In the genomic region with DNA sequence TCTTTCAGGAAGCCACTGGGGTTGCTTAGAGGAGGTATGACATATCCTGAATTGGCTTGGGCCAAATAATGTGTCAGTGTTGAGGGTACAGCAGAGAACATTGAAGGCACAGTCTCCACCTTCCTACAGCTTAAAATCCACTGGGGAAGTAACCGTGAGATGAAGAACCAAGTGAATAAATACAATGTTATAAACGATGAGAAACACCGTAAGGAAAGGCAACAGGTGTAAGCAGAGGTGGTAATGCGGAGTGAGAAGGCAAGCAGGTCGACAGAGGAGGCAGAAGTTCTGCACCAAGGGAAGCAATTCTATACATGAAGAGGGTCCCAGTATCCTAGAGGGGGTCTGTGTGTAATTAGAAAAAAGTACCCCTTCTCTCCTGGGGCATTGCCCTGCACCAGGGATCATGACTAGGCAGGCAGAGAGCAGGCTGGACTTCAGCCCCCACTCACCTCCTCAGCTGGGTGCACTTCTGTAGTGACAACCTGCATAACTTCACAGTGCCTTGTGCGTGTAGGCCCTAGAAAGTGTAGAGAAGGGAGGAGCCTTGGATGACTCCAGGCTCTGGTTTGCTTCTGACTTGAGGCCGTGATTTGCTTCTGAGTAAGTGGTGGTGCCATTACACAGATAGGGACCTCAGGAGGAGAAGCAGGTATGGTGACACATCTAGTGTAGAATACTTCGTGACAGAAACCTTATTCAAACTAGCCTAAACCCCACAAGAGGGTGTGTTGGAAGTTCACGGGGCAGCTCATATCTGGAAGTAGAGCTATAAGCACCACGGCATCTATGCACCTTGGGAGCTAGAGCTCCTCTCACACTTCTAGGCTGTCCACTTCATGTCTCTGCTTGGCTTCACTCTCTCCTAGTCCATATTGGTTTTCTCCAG, we compare ENCODE assay signal across 16 cellular contexts. TPM values are rescaled to one million over a fixed set of nuclear protein-coding genes. Genes with fewer than 3 reads are reported as not detected.
DNase-seq lines count a peak whose midpoint lies in the region; ATAC-seq and TF ChIP-seq lines count a peak whose summit lies in the region.
"Had no signal": no experiment of that assay in that cellular context is flagged by ENCODE, and none has a peak within 500 bp of the region (broad histone marks: within the 10 kb centered on the region; RNA-seq: fewer than 3 reads in every experiment).

No MANE protein-coding gene starts in this region.

- H3K9me3 Mint-ChIP-seq in activated T-cell treated with anti-CD3 and anti-CD28 coated beads, Interleukin-2, amount 50 U/mL, for 24 hours, result no peaks in the 10 kb centered on the region
- no peaks in the 10 kb centered on the region for H3K9me3 Mint-ChIP-seq in activated T-cell treated with anti-CD3 and anti-CD28 coated beads, Interleukin-2, amount 50 U/mL, for 4 hours
- H3K9me3 Mint-ChIP-seq in stimulated activated naive CD8-positive, alpha-beta T cell treated with anti-CD3 and anti-CD28 coated beads, Interleukin-15, amount 100 ng/mL, for 72 hours, result no peaks in the 10 kb centered on the region
- H3K9me3 Mint-ChIP-seq: CD4-positive, alpha-beta T cell; H9 had no signal

- H4K20me1 ChIP-seq in osteoblast (ENCODE audit: insufficient read depth, low read length), result no peaks in the 10 kb centered on the region

- no peaks in the 10 kb centered on the region for H3K36me3 ChIP-seq in osteoblast (ENCODE audit: insufficient read depth, low read length)

- H3K4me1 Mint-ChIP-seq in activated T-cell treated with anti-CD3 and anti-CD28 coated beads, Interleukin-2, amount 50 U/mL, for 24 hours (ENCODE audit: low read depth), result no peaks in the 10 kb centered on the region
- no peaks in the 10 kb centered on the region for H3K4me1 Mint-ChIP-seq in activated T-cell treated with anti-CD3 and anti-CD28 coated beads, Interleukin-2, amount 50 U/mL, for 4 hours (ENCODE audit: low read depth)
- H3K4me1 Mint-ChIP-seq in stimulated activated naive CD8-positive, alpha-beta T cell treated with anti-CD3 and anti-CD28 coated beads, Interleukin-15, amount 100 ng/mL, for 72 hours, result no peaks in the 10 kb centered on the region

- H3K27me3 Mint-ChIP-seq in activated T-cell treated with anti-CD3 and anti-CD28 coated beads, Interleukin-2, amount 50 U/mL, for 24 hours, result peaks cover 71% of the 10 kb centered on the region
- H3K27me3 Mint-ChIP-seq in activated T-cell treated with anti-CD3 and anti-CD28 coated beads, Interleukin-2, amount 50 U/mL, for 4 hours (ENCODE audit: low read depth), result peaks cover 43% of the 10 kb centered on the region
- H3K27me3 Mint-ChIP-seq in stimulated activated naive CD8-positive, alpha-beta T cell treated with anti-CD3 and anti-CD28 coated beads, Interleukin-15, amount 100 ng/mL, for 72 hours, result peaks cover 67% of the 10 kb centered on the region

- no peak overlapping the region for H3K4me3 ChIP-seq in osteoblast (ENCODE audit: insufficient read depth, low read length)
- H3K4me3 ChIP-seq: A549 had no signal

- no peak overlapping the region for H3K4me2 ChIP-seq in osteoblast (ENCODE audit: insufficient read depth, low read length)
- H3K4me2 ChIP-seq: A549 had no signal

- H3K36me3 Mint-ChIP-seq in activated T-cell treated with anti-CD3 and anti-CD28 coated beads, Interleukin-2, amount 50 U/mL, for 24 hours (ENCODE audit: low read depth), result no peaks in the 10 kb centered on the region
- no peaks in the 10 kb centered on the region for H3K36me3 Mint-ChIP-seq in activated T-cell treated with anti-CD3 and anti-CD28 coated beads, Interleukin-2, amount 50 U/mL, for 4 hours (ENCODE audit: insufficient read depth)

- H3K4me1 ChIP-seq in osteoblast (ENCODE audit: insufficient read depth, low read length), result no peaks in the 10 kb centered on the region
- H3K4me1 ChIP-seq: Caco-2 had no signal

- no peak overlapping the region for H3K27ac ChIP-seq in osteoblast (ENCODE audit: low read depth, low read length)
- H3K27ac ChIP-seq: 22Rv1, A549, C4-2B had no signal

- no peak overlapping the region for H3K27ac Mint-ChIP-seq in activated T-cell treated with anti-CD3 and anti-CD28 coated beads, Interleukin-2, amount 50 U/mL, for 24 hours
- H3K27ac Mint-ChIP-seq in stimulated activated naive CD8-positive, alpha-beta T cell treated with anti-CD3 and anti-CD28 coated beads, Interleukin-15, amount 100 ng/mL, for 72 hours, result no peak overlapping the region
- H3K27ac Mint-ChIP-seq: CD4-positive, alpha-beta T cell; H9 had no signal

- H2AFZ ChIP-seq in osteoblast (ENCODE audit: low read length), result no peak overlapping the region

- H3K4me3 Mint-ChIP-seq in activated T-cell treated with anti-CD3 and anti-CD28 coated beads, Interleukin-2, amount 50 U/mL, for 24 hours, result no peak overlapping the region
- H3K4me3 Mint-ChIP-seq in activated T-cell treated with anti-CD3 and anti-CD28 coated beads, Interleukin-2, amount 50 U/mL, for 4 hours, result no peak overlapping the region
- no peak overlapping the region for H3K4me3 Mint-ChIP-seq in stimulated activated naive CD8-positive, alpha-beta T cell treated with anti-CD3 and anti-CD28 coated beads, Interleukin-15, amount 100 ng/mL, for 72 hours
- H3K4me3 Mint-ChIP-seq: CD4-positive, alpha-beta T cell; H9 had no signal

- peaks cover 77% of the 10 kb centered on the region for H3K27me3 ChIP-seq in osteoblast (ENCODE audit: insufficient read depth, low read length)

- H3K79me2 ChIP-seq in osteoblast (ENCODE audit: insufficient read depth, low read length), result no peaks in the 10 kb centered on the region

- no peak for TF ChIP-seq CTCF in osteoblast (IDR thresholded peaks at IDR 0.05; ENCODE audit: extremely low read depth, low read depth, low read length)

- H3K9me3 ChIP-seq in osteoblast (ENCODE audit: low read depth, low read length), result no peaks in the 10 kb centered on the region
- H3K9me3 ChIP-seq: A549, Caco-2 had no signal

- peak; percentile 6 for DNase-seq in activated T-cell treated with anti-CD3 and anti-CD28 coated beads, Interleukin-2, amount 50 U/mL, for 24 hours
- DNase-seq in activated T-cell treated with anti-CD3 and anti-CD28 coated beads, Interleukin-2, amount 50 U/mL, for 4 hours, result no peak
- no peak for DNase-seq in stimulated activated naive CD8-positive, alpha-beta T cell treated with anti-CD3 and anti-CD28 coated beads, Interleukin-15, amount 100 ng/mL, for 72 hours
- no peak for DNase-seq in stimulated activated naive CD8-positive, alpha-beta T cell treated with anti-CD3 and anti-CD28 coated beads, Interleukin-15, Interleukin-2, amounts not matched to agents 100 U/mL and 50 U/mL, for 24 hours
- peak; percentile 37 for DNase-seq in osteoblast (ENCODE audit: insufficient read length, low spot score, missing footprints)
- DNase-seq in HPDE6-E6E7 (ENCODE audit: extremely low spot score), result no peak
- DNase-seq: AML-193; Caco-2; CD4-positive, alpha-beta T cell; H9 had no signal

- no peak for ATAC-seq in activated T-cell treated with anti-CD3 and anti-CD28 coated beads, Interleukin-2, amount 50 U/mL, for 4 hours
- peak; percentile 10 for ATAC-seq in stimulated activated naive CD8-positive, alpha-beta T cell treated with anti-CD3 and anti-CD28 coated beads, Interleukin-15, amount 100 ng/mL, for 72 hours
- no peak for ATAC-seq in stimulated activated naive CD8-positive, alpha-beta T cell treated with anti-CD3 and anti-CD28 coated beads, Interleukin-15, Interleukin-2, amounts not matched to agents 100 U/mL and 50 U/mL, for 24 hours
- no peak for ATAC-seq in GM19395 (IDR thresholded peaks at IDR 0.05; ENCODE audit: unreplicated experiment)
- ATAC-seq: A549 had no signal

RNA-seq across cellular contexts. Expression of gene MYOD1, which starts 4.9 kb away (rescaled TPM):
- not detected for total RNA-seq in activated T-cell treated with anti-CD3 and anti-CD28 coated beads, Interleukin-2, amount 50 U/mL, for 4 hours
- not detected in 2 replicates for total RNA-seq in osteoblast
- total RNA-seq: Caco-2; CD4-positive, alpha-beta T cell; H1; H9; HT-29 had no signal

RNA-seq across cellular contexts. Expression of gene KCNC1, which starts 10.3 kb away (rescaled TPM):
- total RNA-seq in activated T-cell treated with anti-CD3 and anti-CD28 coated beads, Interleukin-2, amount 50 U/mL, for 4 hours, result not detected
- total RNA-seq in osteoblast, result under 0.01 TPM in 1 of 2 replicates, not detected in the other
- total RNA-seq: CD4-positive, alpha-beta T cell; HT-29 had no signal

Comparison
In these comparisons a context has a peak if more than half of its experiments do, and no peak if none do; other contexts are left out.
1. DNase-seq: peak in activated T-cell treated with anti-CD3 and anti-CD28 coated beads, Interleukin-2, amount 50 U/mL, for 24 hours (single experiment) and osteoblast (single experiment); none in activated T-cell treated with anti-CD3 and anti-CD28 coated beads, Interleukin-2, amount 50 U/mL, for 4 hours (single experiment), stimulated activated naive CD8-positive, alpha-beta T cell treated with anti-CD3 and anti-CD28 coated beads, Interleukin-15, amount 100 ng/mL, for 72 hours (0 of 2), stimulated activated naive CD8-positive, alpha-beta T cell treated with anti-CD3 and anti-CD28 coated beads, Interleukin-15, Interleukin-2, amounts not matched to agents 100 U/mL and 50 U/mL, for 24 hours (single experiment) and HPDE6-E6E7 (single experiment).